ENCODE assay signal across 31 cellular contexts in the genomic region with DNA sequence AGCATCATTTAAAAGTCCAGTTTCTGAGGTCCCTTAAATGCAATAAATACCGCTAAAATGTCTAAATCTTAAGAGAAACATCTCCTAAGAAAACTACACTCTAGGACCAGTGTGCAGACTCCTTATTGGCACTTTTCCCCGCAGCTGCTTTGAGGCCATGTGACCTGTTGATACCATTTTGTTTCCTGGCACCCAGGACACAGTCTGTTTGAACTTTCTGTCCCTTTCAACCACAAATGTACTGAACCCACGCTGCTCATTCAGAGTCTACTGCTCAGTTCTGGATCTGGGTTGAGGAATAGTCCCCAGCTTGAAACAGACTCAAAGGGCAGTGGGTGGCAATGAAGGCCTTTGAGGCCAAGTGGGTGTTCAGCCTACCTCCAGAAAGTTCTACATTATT. TPM values are rescaled to one million over a fixed set of nuclear protein-coding genes. Genes with fewer than 3 reads are reported as not detected.
DNase-seq lines count a peak whose midpoint lies in the region; ATAC-seq and TF ChIP-seq lines count a peak whose summit lies in the region.
"Had no signal": no experiment of that assay in that cellular context is flagged by ENCODE, and none has a peak within 500 bp of the region (broad histone marks: within the 10 kb centered on the region; RNA-seq: fewer than 3 reads in every experiment).

No MANE protein-coding gene starts in this region.

- H3K27ac Mint-ChIP-seq in chondrocyte (ENCODE audit: unreplicated experiment): peak overlapping the region; percentile 29
- H3K27ac Mint-ChIP-seq: activated CD4-positive, alpha-beta memory T cell treated with anti-CD3 and anti-CD28 coated beads, Interleukin-2, amount 10 ng/mL, durations not matched to agents 7 days and 5 days; activated T-helper 17 cell treated with anti-CD3 and anti-CD28 coated beads, Interleukin-2, amount 50 U/mL, for 72 hours; B cell; CD4-positive, alpha-beta memory T cell; effector memory CD8-positive, alpha-beta T cell; mesothelial cell of epicardium; naive thymus-derived CD8-positive, alpha-beta T cell; stimulated activated naive CD8-positive, alpha-beta T cell treated with anti-CD3 and anti-CD28 coated beads, Interleukin-15, Interleukin-2, amounts not matched to agents 100 ng/mL and 50 ng/mL, for 24 hours had no signal

- peaks cover 49% of the 10 kb centered on the region for H3K4me1 Mint-ChIP-seq in chondrocyte (ENCODE audit: low read depth)
- H3K4me1 Mint-ChIP-seq: B cell had no signal

- H3K27me3 Mint-ChIP-seq in chondrocyte (ENCODE audit: low read depth): no peaks in the 10 kb centered on the region
- H3K27me3 Mint-ChIP-seq: B cell; stimulated activated naive CD8-positive, alpha-beta T cell treated with anti-CD3 and anti-CD28 coated beads, Interleukin-15, Interleukin-2, amounts not matched to agents 100 ng/mL and 50 ng/mL, for 24 hours had no signal

- no peak for TF ChIP-seq CTCF in chondrocyte (IDR thresholded peaks at IDR 0.05)

- H3K27ac ChIP-seq in layer of hippocampus (ENCODE audit: low read depth, low read length) (peak overlapping the region; percentile 12), substantia nigra (ENCODE audit: low read depth, low read length, poor library complexity, severe bottlenecking) (peak overlapping the region; percentile 53)
- H3K27ac ChIP-seq: breast epithelium, SJCRH30 had no signal

- ATAC-seq in SK-N-SH treated with all-trans-retinoic acid at 6 μM for 48 hours (no peak), HG03460 (IDR thresholded peaks at IDR 0.05; ENCODE audit: unreplicated experiment) (no peak)
- ATAC-seq: activated T-helper 17 cell treated with anti-CD3 and anti-CD28 coated beads, Interleukin-2, amount 50 U/mL, for 72 hours; effector memory CD8-positive, alpha-beta T cell; K562; naive thymus-derived CD8-positive, alpha-beta T cell had no signal

- H3K27me3 ChIP-seq in layer of hippocampus (ENCODE audit: control insufficient read depth, insufficient read depth, low read length): no peaks in the 10 kb centered on the region
- H3K27me3 ChIP-seq: breast epithelium, SJCRH30, tibial nerve had no signal

- H3K36me3 Mint-ChIP-seq in chondrocyte (ENCODE audit: low read depth): peaks cover 43% of the 10 kb centered on the region
- H3K36me3 Mint-ChIP-seq: CD4-positive, alpha-beta memory T cell; naive thymus-derived CD8-positive, alpha-beta T cell had no signal

- H3K4me3 Mint-ChIP-seq in chondrocyte (ENCODE audit: unreplicated experiment): no peak overlapping the region
- H3K4me3 Mint-ChIP-seq: activated CD4-positive, alpha-beta memory T cell treated with anti-CD3 and anti-CD28 coated beads, Interleukin-2, amount 10 ng/mL, durations not matched to agents 7 days and 5 days; activated T-helper 17 cell treated with anti-CD3 and anti-CD28 coated beads, Interleukin-2, amount 50 U/mL, for 72 hours; B cell; CD4-positive, alpha-beta memory T cell; effector memory CD8-positive, alpha-beta T cell; mesothelial cell of epicardium; naive thymus-derived CD8-positive, alpha-beta T cell; stimulated activated naive CD8-positive, alpha-beta T cell treated with anti-CD3 and anti-CD28 coated beads, Interleukin-15, Interleukin-2, amounts not matched to agents 100 ng/mL and 50 ng/mL, for 24 hours had no signal

- DNase-seq in M059J (ENCODE audit: low read depth) (peak; percentile 31), chondrocyte (ENCODE audit: low spot score) (no peak), substantia nigra (lab: John Stamatoyannopoulos, UW) (peak in 1 of 49 donors; percentile 8), NCI-H2081 treated with DMSO at 0.1 percent for 48 hours (lab: John Stamatoyannopoulos, UW) (no peak)
- no peak for DNase-seq in NK-92 treated with Interleukin-12 subunit alpha and Interleukin-12 subunit beta, amount 100 ng/mL, for 24 hours (lab: John Stamatoyannopoulos, UW)
- DNase-seq: ACHN; activated CD4-positive, alpha-beta memory T cell treated with anti-CD3 and anti-CD28 coated beads, Interleukin-2, amount 10 ng/mL, durations not matched to agents 7 days and 5 days; activated naive CD4-positive, alpha-beta T cell treated with anti-CD3 and anti-CD28 coated beads, Interleukin-2, amount 50 U/mL, for 16 hours; CD4-positive, alpha-beta memory T cell; effector memory CD8-positive, alpha-beta T cell; islet precursor cell; naive thymus-derived CD8-positive, alpha-beta T cell; NCI-H1930; NCI-H526; SJCRH30; T-helper 9 cell had no signal

- peaks cover 2% of the 10 kb centered on the region for H3K9me3 Mint-ChIP-seq in chondrocyte (ENCODE audit: low read depth)
- H3K9me3 Mint-ChIP-seq: activated CD4-positive, alpha-beta memory T cell treated with anti-CD3 and anti-CD28 coated beads, Interleukin-2, amount 10 ng/mL, durations not matched to agents 7 days and 5 days; activated T-helper 17 cell treated with anti-CD3 and anti-CD28 coated beads, Interleukin-2, amount 50 U/mL, for 72 hours; CD4-positive, alpha-beta memory T cell; effector memory CD8-positive, alpha-beta T cell; naive thymus-derived CD8-positive, alpha-beta T cell; stimulated activated naive CD8-positive, alpha-beta T cell treated with anti-CD3 and anti-CD28 coated beads, Interleukin-15, Interleukin-2, amounts not matched to agents 100 ng/mL and 50 ng/mL, for 24 hours had no signal

TF ChIP-seq in SK-N-SH treated with all-trans-retinoic acid at 6 μM for 48 hours, 23 proteins besides CTCF, POLR2A, EP300 and RAD21:
- TF ChIP-seq CREB5 (CRISPR knock-in tag; IDR thresholded peaks at IDR 0.05; ENCODE audit: low read depth): no peak
- TF ChIP-seq OSR1 (CRISPR knock-in tag; IDR thresholded peaks at IDR 0.05): no peak
- TF ChIP-seq ZC3H10 (CRISPR knock-in tag; IDR thresholded peaks at IDR 0.05): no peak
- TF ChIP-seq CSDC2 (CRISPR knock-in tag; IDR thresholded peaks at IDR 0.05): no peak
- TF ChIP-seq, protein P1, sequence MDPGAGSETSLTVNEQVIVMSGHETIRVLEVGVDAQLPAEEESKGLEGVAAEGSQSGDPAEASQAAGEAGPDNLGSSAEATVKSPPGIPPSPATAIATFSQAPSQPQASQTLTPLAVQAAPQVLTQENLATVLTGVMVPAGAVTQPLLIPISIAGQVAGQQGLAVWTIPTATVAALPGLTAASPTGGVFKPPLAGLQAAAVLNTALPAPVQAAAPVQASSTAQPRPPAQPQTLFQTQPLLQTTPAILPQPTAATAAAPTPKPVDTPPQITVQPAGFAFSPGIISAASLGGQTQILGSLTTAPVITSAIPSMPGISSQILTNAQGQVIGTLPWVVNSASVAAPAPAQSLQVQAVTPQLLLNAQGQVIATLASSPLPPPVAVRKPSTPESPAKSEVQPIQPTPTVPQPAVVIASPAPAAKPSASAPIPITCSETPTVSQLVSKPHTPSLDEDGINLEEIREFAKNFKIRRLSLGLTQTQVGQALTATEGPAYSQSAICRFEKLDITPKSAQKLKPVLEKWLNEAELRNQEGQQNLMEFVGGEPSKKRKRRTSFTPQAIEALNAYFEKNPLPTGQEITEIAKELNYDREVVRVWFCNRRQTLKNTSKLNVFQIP (CRISPR knock-in tag; IDR thresholded peaks at IDR 0.05; ENCODE audit: borderline replicate concordance, low read depth): no peak
- TF ChIP-seq SNAI2 (CRISPR knock-in tag; IDR thresholded peaks at IDR 0.05): no peak
- TF ChIP-seq, protein P2, sequence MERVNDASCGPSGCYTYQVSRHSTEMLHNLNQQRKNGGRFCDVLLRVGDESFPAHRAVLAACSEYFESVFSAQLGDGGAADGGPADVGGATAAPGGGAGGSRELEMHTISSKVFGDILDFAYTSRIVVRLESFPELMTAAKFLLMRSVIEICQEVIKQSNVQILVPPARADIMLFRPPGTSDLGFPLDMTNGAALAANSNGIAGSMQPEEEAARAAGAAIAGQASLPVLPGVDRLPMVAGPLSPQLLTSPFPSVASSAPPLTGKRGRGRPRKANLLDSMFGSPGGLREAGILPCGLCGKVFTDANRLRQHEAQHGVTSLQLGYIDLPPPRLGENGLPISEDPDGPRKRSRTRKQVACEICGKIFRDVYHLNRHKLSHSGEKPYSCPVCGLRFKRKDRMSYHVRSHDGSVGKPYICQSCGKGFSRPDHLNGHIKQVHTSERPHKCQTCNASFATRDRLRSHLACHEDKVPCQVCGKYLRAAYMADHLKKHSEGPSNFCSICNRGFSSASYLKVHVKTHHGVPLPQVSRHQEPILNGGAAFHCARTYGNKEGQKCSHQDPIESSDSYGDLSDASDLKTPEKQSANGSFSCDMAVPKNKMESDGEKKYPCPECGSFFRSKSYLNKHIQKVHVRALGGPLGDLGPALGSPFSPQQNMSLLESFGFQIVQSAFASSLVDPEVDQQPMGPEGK (CRISPR knock-in tag; IDR thresholded peaks at IDR 0.05; ENCODE audit: borderline replicate concordance): no peak
- TF ChIP-seq GLIS3 (CRISPR knock-in tag; IDR thresholded peaks at IDR 0.05): no peak
- no peak for TF ChIP-seq ZNF565 (CRISPR knock-in tag; conservative IDR thresholded peaks at IDR 0.05; ENCODE audit: low read depth)
- TF ChIP-seq BACH2 (CRISPR knock-in tag; IDR thresholded peaks at IDR 0.05; ENCODE audit: borderline replicate concordance): no peak
- TF ChIP-seq ESRRG (CRISPR knock-in tag; IDR thresholded peaks at IDR 0.05): no peak
- TF ChIP-seq ARNTL (CRISPR knock-in tag; IDR thresholded peaks at IDR 0.05; ENCODE audit: borderline replicate concordance, low read depth): no peak
- TF ChIP-seq ZFP3 (CRISPR knock-in tag; IDR thresholded peaks at IDR 0.05): no peak
- TF ChIP-seq ZFP30 (CRISPR knock-in tag; IDR thresholded peaks at IDR 0.05): no peak
- TF ChIP-seq ZNF70 (CRISPR knock-in tag; IDR thresholded peaks at IDR 0.05): no peak
- TF ChIP-seq RARB (CRISPR knock-in tag; IDR thresholded peaks at IDR 0.05): no peak
- TF ChIP-seq PPARA (CRISPR knock-in tag; IDR thresholded peaks at IDR 0.05; ENCODE audit: borderline replicate concordance): no peak
TF ChIP-seq in SK-N-SH treated with all-trans-retinoic acid at 6 μM for 48 hours: peak in this region for 0.

RNA-seq across cellular contexts. Expression of gene LDHAL6B, which starts 17.1 kb away (rescaled TPM):
- not detected in 2 replicates for total RNA-seq in M059J (2014; rRNA removed; shearing (Covaris generic))
- total RNA-seq in chondrocyte: not detected in 3 replicates
- total RNA-seq: activated CD4-positive, alpha-beta memory T cell treated with anti-CD3 and anti-CD28 coated beads, Interleukin-2, amount 10 ng/mL, durations not matched to agents 7 days and 5 days; activated T-helper 17 cell treated with anti-CD3 and anti-CD28 coated beads, Interleukin-2, amount 50 U/mL, for 72 hours; B cell; breast epithelium; CD4-positive, alpha-beta memory T cell; H1; K562; lower leg skin; MCF 10A; mesothelial cell of epicardium; naive thymus-derived CD8-positive, alpha-beta T cell; omental fat pad; pulmonary artery endothelial cell; SJCRH30; tibial nerve had no signal
